9 cellular contexts compared by ENCODE assay signal in genomic region chr2:168494190-168494711, GRCh38. TPM values are rescaled to one million over a fixed set of nuclear protein-coding genes. Genes with fewer than 3 reads are reported as not detected.
DNase-seq lines count a peak whose midpoint lies in the region; ATAC-seq and TF ChIP-seq lines count a peak whose summit lies in the region.
"Had no signal": no experiment of that assay in that cellular context is flagged by ENCODE, and none has a peak within 500 bp of the region (broad histone marks: within the 10 kb centered on the region; RNA-seq: fewer than 3 reads in every experiment).

No MANE protein-coding gene starts in this region.

- no peak overlapping the region for H3K27ac Mint-ChIP-seq in chondrocyte (ENCODE audit: unreplicated experiment)
- H3K27ac Mint-ChIP-seq in neural crest cell (ENCODE audit: unreplicated experiment): no peak overlapping the region

- H3K4me3 Mint-ChIP-seq in chondrocyte (ENCODE audit: unreplicated experiment) (no peak overlapping the region), neural crest cell (no peak overlapping the region)

- H3K4me1 Mint-ChIP-seq in chondrocyte (ENCODE audit: low read depth) (peaks cover 30% of the 10 kb centered on the region), neural crest cell (peaks cover 18% of the 10 kb centered on the region)

- no peaks in the 10 kb centered on the region for H3K9me3 Mint-ChIP-seq in chondrocyte (ENCODE audit: low read depth)
- H3K9me3 Mint-ChIP-seq in neural crest cell: no peaks in the 10 kb centered on the region

- H3K36me3 Mint-ChIP-seq in chondrocyte (ENCODE audit: low read depth) (peaks cover 1% of the 10 kb centered on the region), neural crest cell (ENCODE audit: low read depth) (peaks cover 10% of the 10 kb centered on the region)

- DNase-seq in LoVo (ENCODE audit: low spot score) (peak; percentile 51), chondrocyte (ENCODE audit: low spot score) (no peak), neural crest cell (ENCODE audit: low read depth, low spot score) (peak; percentile 19), NCI-H526 treated with DMSO at 0.1 percent for 48 hours (lab: John Stamatoyannopoulos, UW) (no peak), NCI-H2227 (lab: John Stamatoyannopoulos, UW; ENCODE audit: unreplicated experiment) (no peak)
- DNase-seq: NCI-H146; stimulated activated CD4-positive, alpha-beta T cell treated with anti-CD3 and anti-CD28 coated beads, Interleukin-2, amount 100 ng/mL, for 48 hours had no signal

- H3K27me3 Mint-ChIP-seq in chondrocyte (ENCODE audit: low read depth) (no peaks in the 10 kb centered on the region), neural crest cell (ENCODE audit: low read depth) (no peaks in the 10 kb centered on the region)

- TF ChIP-seq CTCF in GM12873 (IDR thresholded peaks at IDR 0.05; ENCODE audit: insufficient read depth, low read depth, low read length, missing control alignments): peak; percentile 31
- peak; percentile 53 for TF ChIP-seq CTCF in chondrocyte (IDR thresholded peaks at IDR 0.05)
- peak; percentile 57 for TF ChIP-seq CTCF in neural crest cell (conservative IDR thresholded peaks at IDR 0.05)

- no peak for ATAC-seq in HG03460 (IDR thresholded peaks at IDR 0.05; ENCODE audit: unreplicated experiment)

RNA-seq across cellular contexts. Expression of gene CERS6, which starts 38.2 kb away (rescaled TPM):
- total RNA-seq in chondrocyte (29.8 to 45.9 TPM (median 30.8 TPM) in 3 replicates), neural crest cell (27.2 and 27.4 TPM in 2 replicates)

Comparison
In these comparisons a context has a peak if more than half of its experiments do, and no peak if none do; other contexts are left out.
1. DNase-seq: peak in LoVo (single experiment) and neural crest cell (single experiment); none in chondrocyte (single experiment), NCI-H526 treated with DMSO at 0.1 percent for 48 hours (single experiment) and NCI-H2227 (single experiment).
2. Peak in every context shown above with its lines, with median percentiles within 50 percentile points of each other: CTCF ChIP-seq.